Comparison of ENCODE assay signal across 1 cellular context in the genomic region with DNA sequence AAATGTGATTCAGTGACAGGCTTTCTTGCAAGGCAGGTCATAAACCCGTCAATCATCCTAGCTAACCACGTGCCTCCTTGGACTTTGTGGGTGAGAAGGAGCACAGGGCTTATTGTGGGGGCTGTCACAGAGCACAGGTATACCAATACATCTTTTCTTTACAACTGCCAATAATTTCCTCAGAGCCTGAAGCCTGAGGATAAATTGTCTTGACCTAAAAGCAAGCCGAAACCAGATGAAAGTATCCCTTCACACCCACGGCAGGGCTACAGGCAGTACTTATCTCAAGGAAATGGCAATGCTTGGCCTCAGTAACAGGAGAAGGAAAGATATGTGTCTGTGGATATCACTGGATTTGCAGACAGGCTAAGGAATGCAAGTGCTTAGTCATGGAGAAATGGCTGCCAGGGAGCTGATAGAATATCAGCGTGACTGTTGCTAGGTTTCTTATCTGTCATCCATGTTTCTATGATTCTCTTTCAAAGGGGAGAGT.
A peak's percentile ranks its signal among the peaks of the same experiment; 100 is the strongest.
TF ChIP-seq lines count a peak whose summit lies in the region.

No MANE protein-coding gene starts in this region.

TF ChIP-seq in IMR-90, 13 proteins besides CTCF, POLR2A, EP300 and RAD21 (continued from another document):
- TF ChIP-seq FOS (IDR thresholded peaks at IDR 0.05; ENCODE audit: low read depth, low read length) (peak; percentile 62), MXI1 (IDR thresholded peaks at IDR 0.05; ENCODE audit: borderline replicate concordance, low read depth, low read length) (0 out of 2 replicates have a peak, but pooled peaks have one; percentile 7), MAFK (IDR thresholded peaks at IDR 0.05; ENCODE audit: low read depth, low read length) (peak; percentile 84)
